In genomic region chrX:98294310-98294709, GRCh38 we compare ENCODE assay signal across 18 cellular contexts.
DNase-seq lines count a peak whose midpoint lies in the region; ATAC-seq and TF ChIP-seq lines count a peak whose summit lies in the region.
"Had no signal": no experiment of that assay in that cellular context is flagged by ENCODE, and none has a peak within 500 bp of the region (broad histone marks: within the 10 kb centered on the region; RNA-seq: fewer than 3 reads in every experiment).

No MANE protein-coding gene starts in this region.

- H3K4me3 Mint-ChIP-seq in GM23338 (no peak overlapping the region), WTC11 (no peak overlapping the region)
- H3K4me3 Mint-ChIP-seq: B cell; CD4-positive, CD25-positive, alpha-beta regulatory T cell; CD8-positive, alpha-beta memory T cell had no signal

- no peaks in the 10 kb centered on the region for H3K27me3 ChIP-seq in GM23338 (ENCODE audit: insufficient read depth)
- no peaks in the 10 kb centered on the region for H3K27me3 ChIP-seq in HUES6 (ENCODE audit: control insufficient read depth, insufficient read depth, low read length)

- H3K36me3 ChIP-seq in GM23338 (ENCODE audit: insufficient read depth), result no peaks in the 10 kb centered on the region
- no peaks in the 10 kb centered on the region for H3K36me3 ChIP-seq in HUES6 (ENCODE audit: control insufficient read depth, insufficient read depth, low read length)
- H3K36me3 ChIP-seq: BLaER1 had no signal

- no peak overlapping the region for H3K4me3 ChIP-seq in GM23338
- H3K4me3 ChIP-seq in HUES6 (ENCODE audit: low read depth, low read length), result no peak overlapping the region
- H3K4me3 ChIP-seq: BLaER1, GM23248 had no signal

- H2AFZ ChIP-seq in GM23338, result no peak overlapping the region
- H2AFZ ChIP-seq: GM23248 had no signal

- H3K27ac Mint-ChIP-seq in GM23338 (no peak overlapping the region), WTC11 (peak overlapping the region; percentile 90)
- H3K27ac Mint-ChIP-seq: B cell; CD4-positive, CD25-positive, alpha-beta regulatory T cell; CD8-positive, alpha-beta memory T cell had no signal

- ATAC-seq in GM23338 (peak; percentile 58), WTC11 (peak; percentile 63), GM21367 (IDR thresholded peaks at IDR 0.05; ENCODE audit: unreplicated experiment) (no peak)
- ATAC-seq: HCT116 had no signal

- H3K9me3 Mint-ChIP-seq in GM23338, result peaks cover 2% of the 10 kb centered on the region; the same call in 2 of the 3 replicates
- H3K9me3 Mint-ChIP-seq in WTC11, result no peaks in the 10 kb centered on the region; the same call in 1 of the 2 replicates

- 0 out of 2 replicates have a peak overlapping the region, but pooled peaks have one; percentile 32 for H3K4me2 ChIP-seq in GM23338
- H3K4me2 ChIP-seq: BLaER1 had no signal

- H4K20me1 ChIP-seq in GM23338 (replicated peaks; ENCODE audit: insufficient read depth), result no peaks in the 10 kb centered on the region
- H4K20me1 ChIP-seq: BLaER1 had no signal

- POLR2A ChIA-PET in WTC11 (lab: Charles Lee), result no interaction called here

- H3K79me2 ChIP-seq in GM23338 (replicated peaks; ENCODE audit: insufficient read depth), result no peaks in the 10 kb centered on the region

- H3K27me3 Mint-ChIP-seq in GM23338 (ENCODE audit: insufficient read depth, low read depth, poor library complexity), result peaks cover 4% of the 10 kb centered on the region
- no peaks in the 10 kb centered on the region for H3K27me3 Mint-ChIP-seq in WTC11 (ENCODE audit: low read depth)
- H3K27me3 Mint-ChIP-seq: B cell; CD4-positive, CD25-positive, alpha-beta regulatory T cell had no signal

- H3F3A ChIP-seq in GM23338 (replicated peaks; ENCODE audit: low read depth), result no peaks in the 10 kb centered on the region

- H3K9me2 ChIP-seq in GM23338 (ENCODE audit: insufficient read depth), result no peaks in the 10 kb centered on the region

- DNase-seq in GM23338 (ENCODE audit: low spot score) (peak; percentile 9), WTC11 (ENCODE audit: low spot score) (no peak), DMS79 treated with DMSO at 0.1 percent for 48 hours (lab: John Stamatoyannopoulos, UW) (no peak), SW480 (ENCODE audit: low spot score) (no peak)
- DNase-seq: Calu3; CD4-positive, CD25-positive, alpha-beta regulatory T cell; CD8-positive, alpha-beta memory T cell; DMS53; DND-41; GM23248; H7 had no signal

- peaks cover 26% of the 10 kb centered on the region for H3K4me1 Mint-ChIP-seq in GM23338
- peaks cover 56% of the 10 kb centered on the region for H3K4me1 Mint-ChIP-seq in WTC11
- H3K4me1 Mint-ChIP-seq: B cell; CD4-positive, CD25-positive, alpha-beta regulatory T cell; CD8-positive, alpha-beta memory T cell had no signal

- CTCF ChIA-PET in WTC11 (lab: Charles Lee), result no interaction called here

- H3K27ac ChIP-seq in GM23338 (ENCODE audit: low read depth), result peak overlapping the region; percentile 76
- peak overlapping the region; percentile 64 for H3K27ac ChIP-seq in HUES6 (ENCODE audit: low read depth, low read length)
- H3K27ac ChIP-seq: 22Rv1, BLaER1, C4-2B, GM23248 had no signal

- H3K36me3 Mint-ChIP-seq in GM23338 (ENCODE audit: low read depth), result no peaks in the 10 kb centered on the region; the same call in 2 of the 3 replicates
- H3K36me3 Mint-ChIP-seq in WTC11, result peaks cover 4% of the 10 kb centered on the region; the same call in 1 of the 2 replicates
- H3K36me3 Mint-ChIP-seq: CD4-positive, CD25-positive, alpha-beta regulatory T cell; CD8-positive, alpha-beta memory T cell had no signal

- H3K4me1 ChIP-seq in GM23338 (ENCODE audit: insufficient read depth) (peaks cover 33% of the 10 kb centered on the region), HUES6 (ENCODE audit: control insufficient read depth, insufficient read depth, low read length) (peaks cover 42% of the 10 kb centered on the region)
- H3K4me1 ChIP-seq: BLaER1 had no signal

- TF ChIP-seq CTCF in GM23338 (conservative IDR thresholded peaks at IDR 0.05; ENCODE audit: low read depth in 2 of 2) (no peak), WTC11 (IDR thresholded peaks at IDR 0.05) (no peak)

- peaks cover 10% of the 10 kb centered on the region; the same call in 1 of the 2 replicates for H3K9me3 ChIP-seq in HUES6 (ENCODE audit: control insufficient read depth, insufficient read depth, low read depth, low read length)
- H3K9me3 ChIP-seq: BLaER1 had no signal

- H3K9ac ChIP-seq in HUES6 (ENCODE audit: low read length), result no peak overlapping the region
- H3K9ac ChIP-seq: BLaER1, GM23248 had no signal

TF ChIP-seq in GM23338, 12 proteins besides CTCF, POLR2A, EP300 and RAD21 (continues in another document):
- TF ChIP-seq JUNB (IDR thresholded peaks at IDR 0.05; ENCODE audit: unreplicated experiment), result no peak

TF ChIP-seq in WTC11, 78 proteins besides CTCF, POLR2A, EP300 and RAD21:
- TF ChIP-seq HMGXB4 (CRISPR knock-in tag; IDR thresholded peaks at IDR 0.05), result no peak
- no peak for TF ChIP-seq ZNF512 (CRISPR knock-in tag; IDR thresholded peaks at IDR 0.05; ENCODE audit: borderline replicate concordance)
- no peak for TF ChIP-seq ESRRA (CRISPR knock-in tag; IDR thresholded peaks at IDR 0.05; ENCODE audit: borderline replicate concordance)
- TF ChIP-seq JAZF1 (CRISPR knock-in tag; IDR thresholded peaks at IDR 0.05), result no peak
- no peak for TF ChIP-seq PRRX2 (CRISPR knock-in tag; IDR thresholded peaks at IDR 0.05)
- TF ChIP-seq TEAD1 (CRISPR knock-in tag; IDR thresholded peaks at IDR 0.05), result no peak
- no peak for TF ChIP-seq ZBTB43 (CRISPR knock-in tag; IDR thresholded peaks at IDR 0.05)
